ENCODE assay signal across 19 cellular contexts in the genomic region with DNA sequence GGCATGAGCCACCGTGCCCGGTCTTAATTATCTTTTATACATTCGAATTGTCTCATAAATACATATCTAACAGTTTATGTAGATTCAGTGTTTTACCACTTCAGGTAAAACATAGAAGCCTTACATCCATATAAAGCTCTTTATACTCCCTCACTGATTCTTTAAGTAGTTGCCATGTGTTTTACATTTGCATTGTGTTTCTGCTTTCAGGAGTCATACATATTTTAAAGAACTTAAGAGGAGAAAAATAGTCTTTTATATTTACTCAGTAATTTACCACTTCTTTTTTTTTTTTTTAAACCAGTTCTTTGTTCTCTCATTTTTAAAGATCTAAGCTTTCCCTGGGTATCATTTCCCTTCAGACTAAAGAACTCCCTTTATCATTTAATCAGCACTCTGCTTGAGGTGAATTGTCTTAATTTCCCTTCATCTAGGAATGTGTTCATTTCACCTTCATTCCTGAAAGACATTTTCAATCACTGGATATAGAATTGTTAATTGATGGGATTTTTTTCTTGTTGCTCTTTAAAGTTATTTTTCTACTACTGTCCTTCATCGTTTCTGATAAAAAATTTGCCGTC.
DNase-seq lines count a peak whose midpoint lies in the region; ATAC-seq and TF ChIP-seq lines count a peak whose summit lies in the region.
"Had no signal": no experiment of that assay in that cellular context is flagged by ENCODE, and none has a peak within 500 bp of the region (broad histone marks: within the 10 kb centered on the region; RNA-seq: fewer than 3 reads in every experiment).

No MANE protein-coding gene starts in this region.

- no peak overlapping the region for H3K4ac ChIP-seq in H9 (ENCODE audit: low read depth, low read length)

- no peak overlapping the region for H3K4me3 ChIP-seq in naive thymus-derived CD4-positive, alpha-beta T cell (ENCODE audit: low read length)
- H3K4me3 ChIP-seq: GM12878, GM23248 had no signal

- H3K4me1 Mint-ChIP-seq in CD4-positive, alpha-beta T cell (ENCODE audit: low read depth): peaks cover 51% of the 10 kb centered on the region
- H3K4me1 Mint-ChIP-seq in H9: peaks cover 56 to 66% of the 10 kb centered on the region in 2 experiments
- H3K4me1 Mint-ChIP-seq in central memory CD8-positive, alpha-beta T cell: peaks cover 23% of the 10 kb centered on the region
- peaks cover 17 to 72% (median 48%) of the 10 kb centered on the region in 7 donors for H3K4me1 Mint-ChIP-seq in naive thymus-derived CD4-positive, alpha-beta T cell

- H3K18ac ChIP-seq in H9 (ENCODE audit: insufficient read length, low read depth, low read length): no peak overlapping the region

- peak overlapping the region; percentile 45 for H3K4me3 Mint-ChIP-seq in CD4-positive, alpha-beta T cell
- H3K4me3 Mint-ChIP-seq in H9: peak overlapping the region in 1 of 2 experiments; percentile 55; a peak in 3 of 5 replicates
- no peak overlapping the region for H3K4me3 Mint-ChIP-seq in central memory CD8-positive, alpha-beta T cell
- H3K4me3 Mint-ChIP-seq in naive thymus-derived CD4-positive, alpha-beta T cell: peak overlapping the region in 6 of 10 donors; percentile 2 to 57 (median 38)
- H3K4me3 Mint-ChIP-seq: IgD-negative memory B cell had no signal

- peaks cover 4% of the 10 kb centered on the region; the same call in 1 of the 2 replicates for H3K4me1 ChIP-seq in H9 (ENCODE audit: insufficient read depth, low read length)
- H3K4me1 ChIP-seq in naive thymus-derived CD4-positive, alpha-beta T cell (ENCODE audit: control insufficient read depth in 2 of 2, insufficient read depth in 2 of 2, low read length in 2 of 2): peaks cover 13 to 19% of the 10 kb centered on the region in 2 donors

- H2BK120ac ChIP-seq in H9 (ENCODE audit: low read depth, low read length, poor library complexity, severe bottlenecking): no peak overlapping the region

- H3K36me3 Mint-ChIP-seq in CD4-positive, alpha-beta T cell (ENCODE audit: low read depth): no peaks in the 10 kb centered on the region
- H3K36me3 Mint-ChIP-seq in H9 (ENCODE audit: insufficient read depth in 1 of 3, low read depth in 3 of 3): peaks cover 18 to 22% (median 19%) of the 10 kb centered on the region in 3 experiments
- peaks cover 10% of the 10 kb centered on the region for H3K36me3 Mint-ChIP-seq in central memory CD8-positive, alpha-beta T cell (ENCODE audit: insufficient read depth)
- H3K36me3 Mint-ChIP-seq in naive thymus-derived CD4-positive, alpha-beta T cell: peaks cover 0 to 17% (median 4%) of the 10 kb centered on the region in 5 donors

- H4K91ac ChIP-seq in H9 (ENCODE audit: insufficient read length, low read depth, low read length): no peak overlapping the region

- POLR2A ChIA-PET in CD4-positive, alpha-beta T cell (lab: Charles Lee): no interaction called here
- POLR2A ChIA-PET in naive thymus-derived CD4-positive, alpha-beta T cell (lab: Charles Lee): no interaction called here
- POLR2A ChIA-PET in RWPE1 (lab: Yijun Ruan, JAX; ENCODE audit: low non-redundant PET): no interaction called here

- no peaks in the 10 kb centered on the region for H4K20me1 ChIP-seq in H9 (ENCODE audit: control insufficient read depth, insufficient read depth, insufficient read length)

- H3K14ac ChIP-seq in H9 (ENCODE audit: insufficient read depth, low read length): no peak overlapping the region

- ATAC-seq in CD4-positive, alpha-beta T cell (ENCODE audit: poor library complexity): no peak
- ATAC-seq in central memory CD8-positive, alpha-beta T cell (replicated peaks; ENCODE audit: extremely low read depth, poor library complexity, severe bottlenecking): no peak
- no peak for ATAC-seq in naive thymus-derived CD4-positive, alpha-beta T cell
- ATAC-seq in left ventricle myocardium superior: no peak
- ATAC-seq: GM12878 had no signal

- peaks cover 1% of the 10 kb centered on the region; the same call in 1 of the 2 replicates for H3K79me2 ChIP-seq in H9 (ENCODE audit: insufficient read depth, low read length)

- H3K27ac ChIP-seq in CD4-positive, alpha-beta T cell (ENCODE audit: low read depth, low read length): no peak overlapping the region
- H3K27ac ChIP-seq in H9 (ENCODE audit: insufficient read length, low read depth, low read length): no peak overlapping the region
- H3K27ac ChIP-seq in naive thymus-derived CD4-positive, alpha-beta T cell (ENCODE audit: low read depth, low read length): no peak overlapping the region
- no peak overlapping the region for H3K27ac ChIP-seq in RWPE1
- H3K27ac ChIP-seq: GM23248 had no signal

- intact Hi-C loops in CD4-positive, alpha-beta T cell (cut with DNase I, micrococcal nuclease): loop anchor here in 1 of 2 experiments (5.0 kb wide), 1 partner anchor 37 kb away; no protein-coding TSS in a partner anchor
- intact Hi-C loops in naive thymus-derived CD4-positive, alpha-beta T cell (cut with micrococcal nuclease): loop anchor here in 1 of 2 donors (5.0 kb wide), 2 partner anchors 33 to 37 kb away; no protein-coding TSS in a partner anchor
- intact Hi-C loops in left ventricle myocardium superior (cut with micrococcal nuclease): no loop called here

- H2BK12ac ChIP-seq in H9 (ENCODE audit: insufficient read length, low read depth, low read length): no peak overlapping the region

- no peak overlapping the region for H4K8ac ChIP-seq in H9 (replicated peaks; ENCODE audit: insufficient read length, low read depth, low read length)

- H3K23ac ChIP-seq in H9 (ENCODE audit: insufficient read length, low read depth, low read length): no peak overlapping the region

- no peak overlapping the region for H2BK15ac ChIP-seq in H9 (ENCODE audit: low read depth, low read length)

- no peaks in the 10 kb centered on the region for H3K9me3 ChIP-seq in CD4-positive, alpha-beta T cell (ENCODE audit: control insufficient read depth, low read length)
- no peaks in the 10 kb centered on the region for H3K9me3 ChIP-seq in H9 (ENCODE audit: control insufficient read depth, low read depth, low read length)
- no peaks in the 10 kb centered on the region for H3K9me3 ChIP-seq in naive thymus-derived CD4-positive, alpha-beta T cell (ENCODE audit: control insufficient read depth in 2 of 3, low read length in 3 of 3)

- TF ChIP-seq CTCF in CD4-positive, alpha-beta T cell (IDR thresholded peaks at IDR 0.05): no peak
- TF ChIP-seq CTCF in H9 (conservative IDR thresholded peaks at IDR 0.05) (no peak), RWPE1 (conservative IDR thresholded peaks at IDR 0.05; ENCODE audit: low read depth) (no peak)

- no peak for DNase-seq in CD4-positive, alpha-beta T cell
- DNase-seq in H9: no peak
- no peak for DNase-seq in central memory CD8-positive, alpha-beta T cell (ENCODE audit: low spot score in 2 of 2)
- peak in 1 of 9 donors; percentile 8 for DNase-seq in naive thymus-derived CD4-positive, alpha-beta T cell
- no peak for DNase-seq in DMS79 treated with DMSO at 0.1 percent for 48 hours (lab: John Stamatoyannopoulos, UW)
- no peak for DNase-seq in NCI-H2081 (lab: John Stamatoyannopoulos, UW)
- no peak for DNase-seq in left ventricle myocardium superior
- DNase-seq in RWPE1 (ENCODE audit: low spot score): no peak
- DNase-seq: DND-41; GDM1; GM23248; Kasumi-1; MM.1S; NCI-H1105; NCI-H1694 treated with DMSO at 0.1 percent for 48 hours; NK-92 treated with Interleukin-12 subunit alpha and Interleukin-12 subunit beta, amount 100 ng/mL, for 24 hours; SHP77 treated with DMSO at 0.1 percent for 48 hours had no signal

- no peaks in the 10 kb centered on the region for H3K23me2 ChIP-seq in H9 (ENCODE audit: insufficient read length, low read depth, low read length, poor library complexity, severe bottlenecking)

- no peak overlapping the region for H2AK5ac ChIP-seq in H9 (ENCODE audit: insufficient read length, low read length)

- CTCF ChIA-PET in CD4-positive, alpha-beta T cell (lab: Charles Lee): interaction anchor here (0.7 kb wide), 1 partner anchor 12 kb away, joined by 3 read pairs; no protein-coding TSS in a partner anchor
- CTCF ChIA-PET in naive thymus-derived CD4-positive, alpha-beta T cell (lab: Charles Lee): no interaction called here
- CTCF ChIA-PET in RWPE1 (lab: Yijun Ruan, JAX): no interaction called here

- no peak overlapping the region for H2AFZ ChIP-seq in H9 (ENCODE audit: low read length)
- H2AFZ ChIP-seq: GM23248 had no signal

- H3K27ac Mint-ChIP-seq in CD4-positive, alpha-beta T cell: peak overlapping the region; percentile 79
- H3K27ac Mint-ChIP-seq in H9: peak overlapping the region; percentile 61 to 96 (median 81)
- H3K27ac Mint-ChIP-seq in central memory CD8-positive, alpha-beta T cell (ENCODE audit: low read depth): peak overlapping the region; percentile 13
- H3K27ac Mint-ChIP-seq in naive thymus-derived CD4-positive, alpha-beta T cell: peak overlapping the region in 7 of 9 donors; percentile 21 to 80 (median 56)
- H3K27ac Mint-ChIP-seq: IgD-negative memory B cell had no signal

- no peaks in the 10 kb centered on the region for H3K27me3 Mint-ChIP-seq in CD4-positive, alpha-beta T cell
- no peaks in the 10 kb centered on the region; the same call in 1 of the 2 replicates for H3K27me3 Mint-ChIP-seq in H9 (ENCODE audit: low read depth)
- H3K27me3 Mint-ChIP-seq in central memory CD8-positive, alpha-beta T cell: no peaks in the 10 kb centered on the region
- H3K27me3 Mint-ChIP-seq in naive thymus-derived CD4-positive, alpha-beta T cell: no peaks in the 10 kb centered on the region
- H3K27me3 Mint-ChIP-seq: IgD-negative memory B cell had no signal

- no peaks in the 10 kb centered on the region for H3K9me3 Mint-ChIP-seq in CD4-positive, alpha-beta T cell
- peaks cover 3 to 4% of the 10 kb centered on the region in 2 experiments; a peak in 4 of 5 replicates for H3K9me3 Mint-ChIP-seq in H9
- no peaks in the 10 kb centered on the region for H3K9me3 Mint-ChIP-seq in central memory CD8-positive, alpha-beta T cell
- no peaks in the 10 kb centered on the region for H3K9me3 Mint-ChIP-seq in naive thymus-derived CD4-positive, alpha-beta T cell

- no peak overlapping the region for H2BK20ac ChIP-seq in H9 (ENCODE audit: low read depth, low read length, poor library complexity, severe bottlenecking)

- H3T11ph ChIP-seq in H9 (ENCODE audit: low read length): no peak overlapping the region

- H3K79me1 ChIP-seq in H9 (ENCODE audit: insufficient read depth, low read depth, low read length, poor library complexity, severe bottlenecking): no peaks in the 10 kb centered on the region

- H3K56ac ChIP-seq in H9 (ENCODE audit: insufficient read length, low read depth, low read length): no peak overlapping the region

- no peaks in the 10 kb centered on the region for H3K36me3 ChIP-seq in naive thymus-derived CD4-positive, alpha-beta T cell (ENCODE audit: control insufficient read depth in 2 of 3, insufficient read depth in 3 of 3, low read length in 3 of 3)

- H2BK5ac ChIP-seq in H9 (ENCODE audit: insufficient read length, low read length): no peak overlapping the region

- no peak overlapping the region for H3K9ac ChIP-seq in H9 (ENCODE audit: extremely low read depth, insufficient read length, low read length)
- H3K9ac ChIP-seq: GM23248 had no signal

- no peak overlapping the region for H3K4me2 ChIP-seq in H9 (ENCODE audit: insufficient read depth, insufficient read length, low read length)

- no CpG with 5 or more reads among the region's 5 CpGs for WGBS in H9 (ENCODE audit: extremely low coverage, insufficient read length, low lambda C conversion rate)

- H4K5ac ChIP-seq in H9 (ENCODE audit: insufficient read length, low read depth, low read length): no peak overlapping the region

- H3K27me3 ChIP-seq in CD4-positive, alpha-beta T cell (ENCODE audit: control insufficient read depth, insufficient read depth, low read length): no peaks in the 10 kb centered on the region
- no peaks in the 10 kb centered on the region for H3K27me3 ChIP-seq in H9 (ENCODE audit: insufficient read depth, low read length)
- H3K27me3 ChIP-seq in naive thymus-derived CD4-positive, alpha-beta T cell (ENCODE audit: control insufficient read depth in 2 of 2, insufficient read depth in 2 of 2, low read length in 2 of 2): no peaks in the 10 kb centered on the region

Comparison
In these comparisons a context has a peak if more than half of its experiments do, and no peak if none do; other contexts are left out.
1. H3K27ac Mint-ChIP-seq: peak in every context shown above with its lines; median percentile 81 in H9; 79 in CD4-positive, alpha-beta T cell; 56 in naive thymus-derived CD4-positive, alpha-beta T cell; 13 in central memory CD8-positive, alpha-beta T cell.